Comparison of ENCODE assay signal across 26 cellular contexts in genomic region chr15:98288091-98288590, GRCh38.
"Had no signal": no experiment of that assay in that cellular context is flagged by ENCODE, and none has a peak within 500 bp of the region (broad histone marks: within the 10 kb centered on the region; RNA-seq: fewer than 3 reads in every experiment).

No MANE protein-coding gene starts in this region.

- H3K27ac Mint-ChIP-seq: immature natural killer cell, mesothelial cell of epicardium, naive B cell had no signal

- H3K9me3 ChIP-seq: gastroesophageal sphincter, heart left ventricle, left lung, lower lobe of right lung, mucosa of descending colon had no signal

- H3K4me1 Mint-ChIP-seq: immature natural killer cell, mesothelial cell of epicardium had no signal

- H3K9me3 Mint-ChIP-seq: immature natural killer cell, mesothelial cell of epicardium had no signal

- FAIRE-seq: colon, endometrium, frontal cortex, keratinocyte had no signal

- ATAC-seq: esophagus mucosa, foreskin keratinocyte, gastroesophageal sphincter, heart left ventricle, left cardiac atrium, left lung, left ventricle myocardium superior, lower lobe of right lung, mucosa of descending colon had no signal

- H3K4me3 ChIP-seq: coronary artery, dorsolateral prefrontal cortex, gastroesophageal sphincter, heart left ventricle, hepatocyte, left lung, lower lobe of right lung, mucosa of descending colon had no signal

- H3K4me3 Mint-ChIP-seq: immature natural killer cell, mesothelial cell of epicardium had no signal

- H3K36me3 ChIP-seq: gastroesophageal sphincter, heart left ventricle, left lung, lower lobe of right lung had no signal

- H2AFZ ChIP-seq: hepatocyte had no signal

- H3K4me1 ChIP-seq: foreskin keratinocyte, left lung, lower lobe of right lung had no signal

- H3K27ac ChIP-seq: coronary artery, dorsolateral prefrontal cortex, epithelial cell of prostate, foreskin keratinocyte, gastroesophageal sphincter, heart left ventricle, hepatocyte, left lung, lower lobe of right lung had no signal

- DNase-seq: dermis blood vessel endothelial cell; dorsolateral prefrontal cortex; effector CD4-positive, alpha-beta T cell; effector memory CD4-positive, alpha-beta T cell; erythroblast; foreskin keratinocyte; heart left ventricle; hypothalamus; immature natural killer cell; left cardiac atrium; left lung; left ventricle myocardium superior; lower lobe of right lung; mesenchymal stem cell; mucosa of descending colon; naive B cell had no signal

- H3K4me2 ChIP-seq: hepatocyte had no signal

- H3K36me3 Mint-ChIP-seq: immature natural killer cell, mesothelial cell of epicardium, naive B cell had no signal
